22 cellular contexts compared by ENCODE assay signal in genomic region chr7:67813621-67814292, GRCh38.
"Had no signal": no experiment of that assay in that cellular context is flagged by ENCODE, and none has a peak within 500 bp of the region (broad histone marks: within the 10 kb centered on the region; RNA-seq: fewer than 3 reads in every experiment).

No MANE protein-coding gene starts in this region.

- H3K27me3 Mint-ChIP-seq: IgD-negative memory B cell had no signal

- DNase-seq: Kasumi-1, MM.1S, NCI-H1092 treated with DMSO at 0.1 percent for 48 hours, NCI-H1436, NCI-H187, NCI-H2029, NCI-H2081 treated with DMSO at 0.1 percent for 48 hours, NCI-H2171, NCI-H226, NCI-H446, NCI-H510A, NCI-H524 treated with DMSO at 0.1 percent for 48 hours, NCI-H69, NCI-H774, Right ventricle myocardium superior, RPMI8226, SIG-M5, SK-N-SH, SW 1271 had no signal

- H3K4me3 Mint-ChIP-seq: IgD-negative memory B cell had no signal

- ATAC-seq: K562 had no signal

- H3K27ac ChIP-seq: KMS-11 had no signal

- H3K4me3 ChIP-seq: K562 had no signal

- H3K36me3 Mint-ChIP-seq: IgD-negative memory B cell had no signal

- H3K4me1 Mint-ChIP-seq: IgD-negative memory B cell had no signal

- H3K9me3 ChIP-seq: SK-N-SH had no signal

- H3K27ac Mint-ChIP-seq: IgD-negative memory B cell had no signal
